ENCODE assay signal across 8 cellular contexts in the genomic region with DNA sequence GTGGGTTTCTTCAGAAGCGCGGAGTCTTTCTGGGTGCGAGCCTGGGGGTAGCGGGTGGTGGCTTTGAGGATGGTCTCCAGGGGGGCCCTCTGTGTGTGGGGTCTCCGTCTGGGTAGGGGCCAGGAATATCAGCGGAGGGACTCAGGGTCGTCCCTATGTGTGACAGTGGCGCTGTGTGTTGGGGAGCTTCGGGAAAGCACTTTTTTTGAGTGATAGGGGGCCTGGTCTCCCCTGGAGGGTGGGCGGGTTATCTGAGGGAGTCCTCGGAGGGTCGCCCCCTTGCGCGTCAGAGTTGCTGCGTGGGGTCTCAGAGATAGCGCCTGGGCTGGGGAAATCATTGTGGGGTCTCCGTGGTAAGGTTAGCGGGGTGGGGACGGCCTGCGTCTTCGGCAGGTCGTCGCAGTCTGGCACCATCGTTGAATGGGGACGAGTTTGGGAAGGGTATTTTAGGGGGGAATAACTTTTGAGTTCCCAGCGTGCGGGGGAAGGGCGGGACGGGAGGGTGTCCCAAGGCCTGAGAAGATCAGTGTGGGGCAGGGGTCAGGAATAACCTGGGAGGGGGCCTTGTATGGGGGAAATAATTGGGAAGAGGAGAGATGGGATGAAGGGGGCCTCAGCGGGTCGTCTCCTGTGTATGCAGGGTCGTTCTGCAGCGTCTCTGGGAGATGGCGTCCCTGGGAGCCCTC. TPM values are rescaled to one million over a fixed set of nuclear protein-coding genes. Genes with fewer than 3 reads are reported as not detected.
DNase-seq lines count a peak whose midpoint lies in the region; ATAC-seq and TF ChIP-seq lines count a peak whose summit lies in the region.

No MANE protein-coding gene starts in this region.

- 0% methylated on average over 31 of the region's 34 CpGs for WGBS in esophagus muscularis mucosa

- TF ChIP-seq EP300 in esophagus muscularis mucosa (IDR thresholded peaks at IDR 0.05), result no peak

- H3K27ac ChIP-seq in esophagus muscularis mucosa (replicated peaks in 1 of 4) (peak overlapping the region; percentile 95 to 100 (median 98)), neutrophil (peak overlapping the region; percentile 96)

- peak overlapping the region; percentile 100 for H3K27ac Mint-ChIP-seq in activated CD4-positive, alpha-beta T cell treated with anti-CD3 and anti-CD28 coated beads, Interleukin-2, amount 10 ng/mL, durations not matched to agents 24 days and 14 days

- H3K9me3 ChIP-seq in esophagus muscularis mucosa (no peaks in the 10 kb centered on the region), neutrophil (no peaks in the 10 kb centered on the region)

- no peak for ATAC-seq in HG03108 (IDR thresholded peaks at IDR 0.05; ENCODE audit: unreplicated experiment)
- no peak for ATAC-seq in HG03175 (IDR thresholded peaks at IDR 0.05; ENCODE audit: unreplicated experiment)

- H3K4me3 ChIP-seq in esophagus muscularis mucosa, result peak overlapping the region; percentile 70 to 95 (median 94)
- H3K4me3 ChIP-seq in neutrophil (ENCODE audit: low read depth in 1 of 2, low read length in 1 of 2), result peak overlapping the region; percentile 91 to 94

- no peaks in the 10 kb centered on the region for H3K27me3 ChIP-seq in esophagus muscularis mucosa
- H3K27me3 ChIP-seq in neutrophil, result no peaks in the 10 kb centered on the region

- TF ChIP-seq POLR2A in esophagus muscularis mucosa (IDR thresholded peaks at IDR 0.05; ENCODE audit: low read depth), result no peak

- peaks cover 2% of the 10 kb centered on the region for H3K27me3 Mint-ChIP-seq in activated CD4-positive, alpha-beta T cell treated with anti-CD3 and anti-CD28 coated beads, Interleukin-2, amount 10 ng/mL, durations not matched to agents 24 days and 14 days

- peak overlapping the region; percentile 100 for H3K4me3 Mint-ChIP-seq in activated CD4-positive, alpha-beta T cell treated with anti-CD3 and anti-CD28 coated beads, Interleukin-2, amount 10 ng/mL, durations not matched to agents 24 days and 14 days

- H3K4me1 Mint-ChIP-seq in activated CD4-positive, alpha-beta T cell treated with anti-CD3 and anti-CD28 coated beads, Interleukin-2, amount 10 ng/mL, durations not matched to agents 24 days and 14 days, result peaks cover 32% of the 10 kb centered on the region

- H3K4me1 ChIP-seq in esophagus muscularis mucosa (peaks cover 16 to 64% (median 47%) of the 10 kb centered on the region in 4 donors), neutrophil (ENCODE audit: control insufficient read depth in 1 of 2, insufficient read depth in 1 of 2, low read depth in 1 of 2, low read length in 1 of 2) (peaks cover 59 to 67% of the 10 kb centered on the region in 2 experiments)

- TF ChIP-seq CTCF in esophagus muscularis mucosa (IDR thresholded peaks at IDR 0.05) (no peak), neutrophil (IDR thresholded peaks at IDR 0.05) (no peak)

- peaks cover 3% of the 10 kb centered on the region for H3K9me3 Mint-ChIP-seq in activated CD4-positive, alpha-beta T cell treated with anti-CD3 and anti-CD28 coated beads, Interleukin-2, amount 10 ng/mL, durations not matched to agents 24 days and 14 days

- intact Hi-C loops in activated CD4-positive, alpha-beta T cell treated with anti-CD3 and anti-CD28 coated beads, Interleukin-2, amount 10 ng/mL, durations not matched to agents 24 days and 14 days (cut with micrococcal nuclease), result loop anchor here (1.0 to 5.0 kb wide), 5 partner anchors 19 to 930 kb away; a partner anchor contains a TSS
- intact Hi-C loops in esophagus muscularis mucosa (cut with DNase I), result loop anchor here (10.0 kb wide), 1 partner anchor 694 kb away; no protein-coding TSS in a partner anchor

- peak; percentile 73 for DNase-seq in activated effector memory CD4-positive, alpha-beta T cell treated with anti-CD3 and anti-CD28 coated beads, Interleukin-2, amount 50 U/mL, for 16 hours
- no peak for DNase-seq in activated effector memory CD4-positive, alpha-beta T cell treated with Interleukin-2 at 50 U/mL for 16 hours
- DNase-seq in activated CD4-positive, alpha-beta T cell treated with anti-CD3 and anti-CD28 coated beads, Interleukin-2, amount 10 ng/mL, durations not matched to agents 24 days and 14 days, result peak; percentile 77
- DNase-seq in esophagus muscularis mucosa (ENCODE audit: extremely low spot score) (no peak), DMS153 (lab: John Stamatoyannopoulos, UW) (no peak)

- H3K36me3 Mint-ChIP-seq in activated CD4-positive, alpha-beta T cell treated with anti-CD3 and anti-CD28 coated beads, Interleukin-2, amount 10 ng/mL, durations not matched to agents 24 days and 14 days (ENCODE audit: low read depth), result peaks cover 40% of the 10 kb centered on the region

- H3K36me3 ChIP-seq in esophagus muscularis mucosa (peaks cover 0 to 20% (median 4%) of the 10 kb centered on the region in 4 donors), neutrophil (peaks cover 7% of the 10 kb centered on the region)

RNA-seq across cellular contexts. Expression of a gene that starts 0.9 kb away (rescaled TPM):
- 161 TPM in 2 replicates for total RNA-seq in activated CD4-positive, alpha-beta T cell treated with anti-CD3 and anti-CD28 coated beads, Interleukin-2, amount 10 ng/mL, durations not matched to agents 24 days and 14 days
- 100 to 1,000 TPM in 1 of 4 donors, 10 to 100 TPM in 3; 29.1 to 144 (median 62.3) TPM for total RNA-seq in esophagus muscularis mucosa

RNA-seq across cellular contexts. Expression of a gene that starts 0.9 kb away (rescaled TPM):
- 66.2 and 73.5 TPM in 2 replicates for total RNA-seq in activated CD4-positive, alpha-beta T cell treated with anti-CD3 and anti-CD28 coated beads, Interleukin-2, amount 10 ng/mL, durations not matched to agents 24 days and 14 days
- 10 to 100 TPM; 50.2 to 62.6 (median 56.6) TPM for total RNA-seq in esophagus muscularis mucosa

RNA-seq across cellular contexts. Expression of a gene that starts 33.0 kb away (rescaled TPM):
- total RNA-seq in activated CD4-positive, alpha-beta T cell treated with anti-CD3 and anti-CD28 coated beads, Interleukin-2, amount 10 ng/mL, durations not matched to agents 24 days and 14 days, result 118 and 121 TPM in 2 replicates
- 10 to 100 TPM; 24.5 to 61.6 (median 29.6) TPM for total RNA-seq in esophagus muscularis mucosa

RNA-seq across cellular contexts. Expression of a gene that starts 34.5 kb away (rescaled TPM):
- total RNA-seq in activated CD4-positive, alpha-beta T cell treated with anti-CD3 and anti-CD28 coated beads, Interleukin-2, amount 10 ng/mL, durations not matched to agents 24 days and 14 days, result 153 and 155 TPM in 2 replicates
- 10 to 100 TPM; 21.4 to 27.6 (median 26.9) TPM for total RNA-seq in esophagus muscularis mucosa

RNA-seq across cellular contexts. Expression of a gene that starts 48.4 kb away (rescaled TPM):
- 2.1 and 2.4 TPM in 2 replicates for total RNA-seq in activated CD4-positive, alpha-beta T cell treated with anti-CD3 and anti-CD28 coated beads, Interleukin-2, amount 10 ng/mL, durations not matched to agents 24 days and 14 days
- total RNA-seq in esophagus muscularis mucosa, result 10 to 100 TPM; 11.9 to 20.2 (median 17.0) TPM

Comparison
In these comparisons a context has a peak if more than half of its experiments do, and no peak if none do; other contexts are left out.
1. DNase-seq: peak in activated effector memory CD4-positive, alpha-beta T cell treated with anti-CD3 and anti-CD28 coated beads, Interleukin-2, amount 50 U/mL, for 16 hours (single experiment) and activated CD4-positive, alpha-beta T cell treated with anti-CD3 and anti-CD28 coated beads, Interleukin-2, amount 10 ng/mL, durations not matched to agents 24 days and 14 days (single experiment); none in activated effector memory CD4-positive, alpha-beta T cell treated with Interleukin-2 at 50 U/mL for 16 hours (single experiment), esophagus muscularis mucosa (single experiment) and DMS153 (single experiment).